In genomic region chr9:347667-348292, GRCh38 we compare ENCODE assay signal across 8 cellular contexts.
DNase-seq lines count a peak whose midpoint lies in the region; ATAC-seq, FAIRE-seq and TF ChIP-seq lines count a peak whose summit lies in the region.

No MANE protein-coding gene starts in this region.

- no peak overlapping the region for H3K27ac ChIP-seq in H1 (ENCODE audit: low read depth, low read length)

- no peak overlapping the region for H3K56ac ChIP-seq in H1 (replicated peaks; ENCODE audit: insufficient read length, low read depth, low read length)

- TF ChIP-seq POLR2A in H1 (IDR thresholded peaks at IDR 0.05; ENCODE audit: control extremely low read depth in 1 of 2, low read depth in 2 of 2, low read length in 2 of 2) = no peak

- no peak overlapping the region for H2BK20ac ChIP-seq in H1 (ENCODE audit: low read length)

- no peak overlapping the region for H3K18ac ChIP-seq in H1 (ENCODE audit: extremely low read depth, low read length)

- TF ChIP-seq CTCF in H1 (IDR thresholded peaks at IDR 0.05; ENCODE audit: control extremely low read depth in 1 of 3, insufficient read depth in 1 of 3, low read depth in 1 of 3, low read length in 3 of 3) = peak in 2 of 3 experiments; percentile 48 to 76; a peak in 3 of 4 replicates

- no peaks in the 10 kb centered on the region for H3K4me1 ChIP-seq in H1 (replicated peaks in 1 of 4; ENCODE audit: control insufficient read depth in 3 of 4, insufficient read depth in 4 of 4, low read length in 3 of 4)

- H2BK120ac ChIP-seq in H1 (replicated peaks; ENCODE audit: low read depth, low read length) = no peak overlapping the region

- peak; percentile 7 for FAIRE-seq in H1 (lab: Jason Lieb, UNC)

- H3K4ac ChIP-seq in H1 (replicated peaks; ENCODE audit: insufficient read length, low read depth, low read length) = no peak overlapping the region

- POLR2A ChIA-PET in H1 (lab: Charles Lee; ENCODE audit: partially characterized antibody) = no interaction called here

- H2AK5ac ChIP-seq in H1 (ENCODE audit: low read depth, low read length) = no peak overlapping the region

- H3K36me3 ChIP-seq in H1 (ENCODE audit: control insufficient read depth in 2 of 4, insufficient read depth in 4 of 4, low read length in 3 of 4) = no peaks in the 10 kb centered on the region

- no peaks in the 10 kb centered on the region for H3K79me2 ChIP-seq in H1 (ENCODE audit: control insufficient read depth in 1 of 2, insufficient read depth in 2 of 2, low read length in 2 of 2)

- CTCF ChIA-PET in H1 (lab: Charles Lee; ENCODE audit: partially characterized antibody) = interaction anchor here (0.7 to 3.5 kb wide), 21 partner anchors 9 to 583 kb away, joined by 3 to 20 read pairs (median 4); no protein-coding TSS in a partner anchor

- H4K91ac ChIP-seq in H1 (replicated peaks; ENCODE audit: insufficient read length, low read length) = no peak overlapping the region

- no peak overlapping the region for H3K14ac ChIP-seq in H1 (ENCODE audit: insufficient read length)

- intact Hi-C loops in Right ventricle myocardium inferior (cut with DNase I) (loop anchor here (10.0 kb wide), 1 partner anchor 657 kb away; no protein-coding TSS in a partner anchor), cardiac septum (cut with DNase I) (loop anchor here (10.0 kb wide), 1 partner anchor 657 kb away; no protein-coding TSS in a partner anchor)

- no peak overlapping the region for H4K5ac ChIP-seq in H1 (ENCODE audit: insufficient read length, low read depth, low read length)

- no peak overlapping the region for H2BK5ac ChIP-seq in H1 (ENCODE audit: low read depth, low read length)

- WGBS in H1 (ENCODE audit: extremely low coverage in 1 of 2, insufficient coverage in 1 of 2, insufficient read length in 1 of 2, insufficient replicate concordance in 2 of 2, low coverage in 1 of 2, low lambda C conversion rate in 2 of 2, missing lambda C conversion rate in 1 of 2), 2 experiments = 60% methylated on average over 9 of the region's 9 CpGs; no CpG with 5 or more reads in 1 of the 2 experiments

- no peak overlapping the region for H2BK12ac ChIP-seq in H1 (ENCODE audit: low read depth, low read length)

- H4K20me1 ChIP-seq in H1 (replicated peaks in 1 of 2; ENCODE audit: control insufficient read depth in 1 of 2, insufficient read depth in 2 of 2, low read length in 2 of 2) = no peaks in the 10 kb centered on the region

- H3K4me3 ChIP-seq in H1 (ENCODE audit: extremely low read depth in 1 of 4, insufficient read depth in 2 of 4, low read depth in 3 of 4, low read length in 4 of 4) = no peak overlapping the region

- H3K23ac ChIP-seq in H1 (ENCODE audit: insufficient read length) = no peak overlapping the region

- no peaks in the 10 kb centered on the region for H3K27me3 ChIP-seq in H1 (replicated peaks in 1 of 4; ENCODE audit: control insufficient read depth in 3 of 4, extremely low read depth in 1 of 4, insufficient read depth in 3 of 4, low read length in 3 of 4)

- H4K8ac ChIP-seq in H1 (ENCODE audit: extremely low read depth, insufficient read depth, low read length) = no peak overlapping the region

- no peaks in the 10 kb centered on the region for H3K23me2 ChIP-seq in H1 (ENCODE audit: low read depth, low read length)

- no peak overlapping the region for H2BK15ac ChIP-seq in H1 (ENCODE audit: low read length)

- H3K4me2 ChIP-seq in H1 (ENCODE audit: insufficient read depth in 1 of 2, low read depth in 2 of 2, low read length in 2 of 2) = no peak overlapping the region

- TF ChIP-seq EP300 in H1 (IDR thresholded peaks at IDR 0.05; ENCODE audit: borderline replicate concordance in 1 of 2, low read depth in 2 of 2, low read length in 2 of 2) = no peak

- no peak overlapping the region for H2AFZ ChIP-seq in H1 (ENCODE audit: low read length)

- H3K9ac ChIP-seq in H1 (replicated peaks in 1 of 4; ENCODE audit: extremely low read depth in 1 of 4, low read depth in 3 of 4, low read length in 3 of 4) = no peak overlapping the region

- H3K79me1 ChIP-seq in H1 (ENCODE audit: low read depth, low read length) = no peaks in the 10 kb centered on the region

- no peaks in the 10 kb centered on the region for H3K9me3 ChIP-seq in H1 (ENCODE audit: insufficient read depth in 2 of 2, low read depth in 1 of 2, low read length in 1 of 2)

- DNase-seq in Right ventricle myocardium inferior (ENCODE audit: missing footprints) (no peak), cardiac septum (ENCODE audit: low spot score) (no peak), NCI-H82 (lab: John Stamatoyannopoulos, UW) (peak; percentile 60), H1 (ENCODE audit: low read depth in 1 of 2, low spot score in 2 of 2) (no peak), middle frontal gyrus (ENCODE audit: extremely low spot score, low spot score) (peak; percentile 47)
- no peak for DNase-seq in activated CD8-positive, alpha-beta memory T cell treated with anti-CD3 and anti-CD28 coated beads, Interleukin-2, amount 50 U/mL, for 48 hours
- no peak for DNase-seq in activated CD8-positive, alpha-beta memory T cell treated with anti-CD3 and anti-CD28 coated beads for 24 hours

- ATAC-seq in Right ventricle myocardium inferior = peak; percentile 56
- no peak for ATAC-seq in HG03175 (IDR thresholded peaks at IDR 0.05; ENCODE audit: unreplicated experiment)

- TF ChIP-seq RAD21 in H1 (IDR thresholded peaks at IDR 0.05 in 1 of 2, conservative IDR thresholded peaks at IDR 0.05 in 1 of 2; ENCODE audit: low read depth in 2 of 2, low read length in 2 of 2) = peak; percentile 85

TF ChIP-seq in H1, 55 proteins besides CTCF, POLR2A, EP300 and RAD21:
- TF ChIP-seq TBP (IDR thresholded peaks at IDR 0.05; ENCODE audit: low read depth, low read length) (no peak), YY1 (IDR thresholded peaks at IDR 0.05; ENCODE audit: low read depth, low read length) (no peak), POLR2AphosphoS5 (IDR thresholded peaks at IDR 0.05; ENCODE audit: low read depth, low read length) (no peak), CTBP2 (IDR thresholded peaks at IDR 0.05; ENCODE audit: borderline replicate concordance, insufficient read depth, insufficient read length, low read length) (no peak), TAF7 (optimal IDR thresholded peaks at IDR 0.05; ENCODE audit: borderline replicate concordance, low read depth, low read length) (no peak), SIN3A (conservative IDR thresholded peaks at IDR 0.05 in 1 of 2, IDR thresholded peaks at IDR 0.05 in 1 of 2; ENCODE audit: low read depth in 1 of 2, low read length in 2 of 2) (no peak), NANOG (IDR thresholded peaks at IDR 0.05; ENCODE audit: insufficient read depth, low read depth, low read length, poor library complexity, severe bottlenecking) (no peak), MAX (IDR thresholded peaks at IDR 0.05) (no peak), POU5F1 (IDR thresholded peaks at IDR 0.05; ENCODE audit: low read depth, low read length) (no peak), RFX5 (IDR thresholded peaks at IDR 0.05; ENCODE audit: borderline replicate concordance, low read depth, low read length) (no peak), SRF (IDR thresholded peaks at IDR 0.05; ENCODE audit: low read depth, low read length) (no peak)
- TF ChIP-seq, protein P1, sequence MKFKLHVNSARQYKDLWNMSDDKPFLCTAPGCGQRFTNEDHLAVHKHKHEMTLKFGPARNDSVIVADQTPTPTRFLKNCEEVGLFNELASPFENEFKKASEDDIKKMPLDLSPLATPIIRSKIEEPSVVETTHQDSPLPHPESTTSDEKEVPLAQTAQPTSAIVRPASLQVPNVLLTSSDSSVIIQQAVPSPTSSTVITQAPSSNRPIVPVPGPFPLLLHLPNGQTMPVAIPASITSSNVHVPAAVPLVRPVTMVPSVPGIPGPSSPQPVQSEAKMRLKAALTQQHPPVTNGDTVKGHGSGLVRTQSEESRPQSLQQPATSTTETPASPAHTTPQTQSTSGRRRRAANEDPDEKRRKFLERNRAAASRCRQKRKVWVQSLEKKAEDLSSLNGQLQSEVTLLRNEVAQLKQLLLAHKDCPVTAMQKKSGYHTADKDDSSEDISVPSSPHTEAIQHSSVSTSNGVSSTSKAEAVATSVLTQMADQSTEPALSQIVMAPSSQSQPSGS (IDR thresholded peaks at IDR 0.05; ENCODE audit: low read length) = no peak

Comparison
In these comparisons a context has a peak if more than half of its experiments do, and no peak if none do; other contexts are left out.
1. DNase-seq: peak in NCI-H82 (single experiment) and middle frontal gyrus (single experiment); none in Right ventricle myocardium inferior (single experiment), cardiac septum (single experiment), H1 (0 of 2), activated CD8-positive, alpha-beta memory T cell treated with anti-CD3 and anti-CD28 coated beads, Interleukin-2, amount 50 U/mL, for 48 hours (single experiment) and activated CD8-positive, alpha-beta memory T cell treated with anti-CD3 and anti-CD28 coated beads for 24 hours (single experiment).